In the genomic region with DNA sequence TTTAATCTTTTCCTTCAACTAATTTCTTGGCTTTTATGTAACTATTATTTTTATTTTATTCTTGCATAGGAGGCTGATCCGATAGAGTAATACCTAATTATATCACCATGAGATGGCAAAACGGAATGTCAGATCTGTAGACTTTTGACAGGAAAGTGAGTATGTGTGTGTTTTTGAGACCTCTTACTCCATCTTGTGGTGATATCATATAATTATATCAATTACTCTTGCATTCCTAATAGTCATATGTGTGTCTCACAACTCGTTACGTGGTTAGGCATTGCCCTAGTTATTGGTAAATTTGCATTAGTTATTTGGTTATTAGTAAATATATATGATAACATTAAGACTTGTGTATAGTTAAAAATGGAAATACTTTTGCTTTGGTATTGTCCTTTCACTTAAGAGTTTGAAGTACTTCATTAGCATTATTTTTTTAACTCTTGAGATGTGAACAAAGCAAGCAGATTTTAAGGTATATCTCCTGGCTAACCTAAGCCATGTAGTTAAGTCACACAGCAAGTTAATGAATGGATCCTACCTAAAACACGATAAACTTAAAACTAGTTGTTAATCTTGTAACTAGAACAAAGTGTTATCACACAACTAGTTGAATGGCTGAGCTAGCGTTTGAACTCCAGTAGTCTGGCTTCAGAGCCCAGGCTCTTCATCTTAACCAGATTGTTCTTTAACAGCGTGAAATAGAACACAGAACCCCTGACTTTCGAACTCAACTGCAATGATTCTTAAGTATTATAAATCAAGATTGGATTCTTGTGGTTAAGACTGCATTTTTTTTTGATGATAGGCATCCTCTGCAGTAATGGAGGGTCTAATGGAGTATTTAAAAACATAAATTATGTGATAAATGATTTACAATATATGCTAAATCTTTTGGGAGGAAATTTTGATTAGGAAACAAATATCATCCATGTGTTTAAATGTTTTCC, we compare ENCODE assay signal across 10 cellular contexts.
DNase-seq lines count a peak whose midpoint lies in the region; ATAC-seq and TF ChIP-seq lines count a peak whose summit lies in the region.
"Had no signal": no experiment of that assay in that cellular context is flagged by ENCODE, and none has a peak within 500 bp of the region (broad histone marks: within the 10 kb centered on the region; RNA-seq: fewer than 3 reads in every experiment).

No MANE protein-coding gene starts in this region.

- TF ChIP-seq POLR2A in lower leg skin (IDR thresholded peaks at IDR 0.05), result no peak

- no peaks in the 10 kb centered on the region for H3K4me1 Mint-ChIP-seq in neural progenitor cell
- no peaks in the 10 kb centered on the region for H3K4me1 Mint-ChIP-seq in activated T-helper 2 cell treated with anti-CD3 and anti-CD28 coated beads, Interferon-gamma antibody, Interleukin-2, Interleukin-4, amounts not matched to agents 10 μg/mL and 5 μg/mL and 100 μg/mL, durations not matched to agents 14 hours and 24 hours and 36 hours (ENCODE audit: low read depth)
- H3K4me1 Mint-ChIP-seq: naive thymus-derived CD8-positive, alpha-beta T cell had no signal

- H4K20me1 ChIP-seq in neural progenitor cell (ENCODE audit: low read depth), result no peaks in the 10 kb centered on the region

- H3F3A ChIP-seq in neural progenitor cell (ENCODE audit: low read depth), result no peaks in the 10 kb centered on the region

- no peaks in the 10 kb centered on the region for H3K9me3 Mint-ChIP-seq in neural progenitor cell
- no peaks in the 10 kb centered on the region for H3K9me3 Mint-ChIP-seq in activated T-helper 2 cell treated with anti-CD3 and anti-CD28 coated beads, Interferon-gamma antibody, Interleukin-2, Interleukin-4, amounts not matched to agents 10 μg/mL and 5 μg/mL and 100 μg/mL, durations not matched to agents 14 hours and 24 hours and 36 hours
- H3K9me3 Mint-ChIP-seq: naive thymus-derived CD8-positive, alpha-beta T cell had no signal

- H3K27ac ChIP-seq in neural progenitor cell, result no peak overlapping the region
- H3K27ac ChIP-seq: SJCRH30 had no signal

- 37 to 40% methylated on average over 8 of the region's 8 CpGs for WGBS in lower leg skin, 2 donors

- no peaks in the 10 kb centered on the region for H3K79me2 ChIP-seq in neural progenitor cell (ENCODE audit: low read depth)

- no peak overlapping the region for H3K27ac Mint-ChIP-seq in neural progenitor cell
- no peak overlapping the region for H3K27ac Mint-ChIP-seq in activated T-helper 2 cell treated with anti-CD3 and anti-CD28 coated beads, Interferon-gamma antibody, Interleukin-2, Interleukin-4, amounts not matched to agents 10 μg/mL and 5 μg/mL and 100 μg/mL, durations not matched to agents 14 hours and 24 hours and 36 hours

- no peaks in the 10 kb centered on the region for H3K4me1 ChIP-seq in neural progenitor cell

- DNase-seq in EH (ENCODE audit: low read depth) (peak; percentile 77), MV-4-11 (lab: John Stamatoyannopoulos, UW) (peak; percentile 31), cardiac fibroblast (ENCODE audit: low read depth in 2 of 2) (peak; percentile 68 to 82), neural progenitor cell (ENCODE audit: low spot score) (no peak), lower leg skin (ENCODE audit: low spot score in 2 of 2) (no peak), sciatic nerve (ENCODE audit: low spot score) (no peak)
- DNase-seq in activated T-helper 2 cell treated with anti-CD3 and anti-CD28 coated beads, Interferon-gamma antibody, Interleukin-2, Interleukin-4, amounts not matched to agents 10 μg/mL and 5 μg/mL and 100 μg/mL, durations not matched to agents 14 hours and 24 hours and 36 hours (ENCODE audit: low spot score), result no peak

- no peak overlapping the region for H3K4me3 ChIP-seq in cardiac fibroblast (replicated peaks in 1 of 2; ENCODE audit: low read depth in 2 of 2, low read length in 2 of 2)
- no peak overlapping the region for H3K4me3 ChIP-seq in neural progenitor cell
- H3K4me3 ChIP-seq in lower leg skin (ENCODE audit: low read depth, poor library complexity, severe bottlenecking), result no peak overlapping the region
- H3K4me3 ChIP-seq: SJCRH30 had no signal

- no peaks in the 10 kb centered on the region for H3K9me3 ChIP-seq in neural progenitor cell (ENCODE audit: low read depth)
- H3K9me3 ChIP-seq: SJCRH30 had no signal

- no peaks in the 10 kb centered on the region for H3K36me3 ChIP-seq in neural progenitor cell
- H3K36me3 ChIP-seq: SJCRH30 had no signal

- H3K4me2 ChIP-seq in neural progenitor cell, result no peak overlapping the region

- no peaks in the 10 kb centered on the region for H3K27me3 Mint-ChIP-seq in neural progenitor cell (ENCODE audit: insufficient read depth, low read depth)
- no peaks in the 10 kb centered on the region for H3K27me3 Mint-ChIP-seq in activated T-helper 2 cell treated with anti-CD3 and anti-CD28 coated beads, Interferon-gamma antibody, Interleukin-2, Interleukin-4, amounts not matched to agents 10 μg/mL and 5 μg/mL and 100 μg/mL, durations not matched to agents 14 hours and 24 hours and 36 hours (ENCODE audit: low read depth)
- H3K27me3 Mint-ChIP-seq: naive thymus-derived CD8-positive, alpha-beta T cell had no signal

- no peaks in the 10 kb centered on the region for H3K36me3 Mint-ChIP-seq in neural progenitor cell
- no peaks in the 10 kb centered on the region for H3K36me3 Mint-ChIP-seq in activated T-helper 2 cell treated with anti-CD3 and anti-CD28 coated beads, Interferon-gamma antibody, Interleukin-2, Interleukin-4, amounts not matched to agents 10 μg/mL and 5 μg/mL and 100 μg/mL, durations not matched to agents 14 hours and 24 hours and 36 hours (ENCODE audit: low read depth)
- H3K36me3 Mint-ChIP-seq: naive thymus-derived CD8-positive, alpha-beta T cell had no signal

- intact Hi-C loops in lower leg skin (cut with DNase I; ENCODE audit: low total_unique reads), result no loop called here
- intact Hi-C loops in activated T-helper 2 cell treated with anti-CD3 and anti-CD28 coated beads, Interferon-gamma antibody, Interleukin-2, Interleukin-4, amounts not matched to agents 10 μg/mL and 5 μg/mL and 100 μg/mL, durations not matched to agents 14 hours and 24 hours and 36 hours (cut with micrococcal nuclease), result loop anchor here (2.0 kb wide), 1 partner anchor 30 kb away; no protein-coding TSS in a partner anchor
- intact Hi-C loops in sciatic nerve (cut with DNase I), result no loop called here

- H3K9ac ChIP-seq in neural progenitor cell, result no peak overlapping the region

- H2AFZ ChIP-seq in neural progenitor cell (replicated peaks), result no peak overlapping the region

- TF ChIP-seq CTCF in cardiac fibroblast (IDR thresholded peaks at IDR 0.05; ENCODE audit: low read depth, low read length) (peak; percentile 26), neural progenitor cell (IDR thresholded peaks at IDR 0.05) (peak; percentile 34), lower leg skin (IDR thresholded peaks at IDR 0.05) (no peak)

- ATAC-seq in GM21529 (IDR thresholded peaks at IDR 0.05; ENCODE audit: unreplicated experiment) (peak; percentile 87), sciatic nerve (no peak)
- ATAC-seq: naive thymus-derived CD8-positive, alpha-beta T cell had no signal

- H3K4me3 Mint-ChIP-seq in neural progenitor cell, result no peak overlapping the region
- H3K4me3 Mint-ChIP-seq in activated T-helper 2 cell treated with anti-CD3 and anti-CD28 coated beads, Interferon-gamma antibody, Interleukin-2, Interleukin-4, amounts not matched to agents 10 μg/mL and 5 μg/mL and 100 μg/mL, durations not matched to agents 14 hours and 24 hours and 36 hours (ENCODE audit: low read depth), result no peak overlapping the region
- H3K4me3 Mint-ChIP-seq: naive thymus-derived CD8-positive, alpha-beta T cell had no signal

- no peaks in the 10 kb centered on the region for H3K27me3 ChIP-seq in neural progenitor cell
- H3K27me3 ChIP-seq: SJCRH30 had no signal

Comparison
In these comparisons a context has a peak if more than half of its experiments do, and no peak if none do; other contexts are left out.
1. DNase-seq: peak in EH (single experiment), MV-4-11 (single experiment) and cardiac fibroblast (2 of 2); none in neural progenitor cell (single experiment), lower leg skin (0 of 2), activated T-helper 2 cell treated with anti-CD3 and anti-CD28 coated beads, Interferon-gamma antibody, Interleukin-2, Interleukin-4, amounts not matched to agents 10 μg/mL and 5 μg/mL and 100 μg/mL, durations not matched to agents 14 hours and 24 hours and 36 hours (single experiment) and sciatic nerve (single experiment).
2. CTCF ChIP-seq: peak in cardiac fibroblast (single experiment) and neural progenitor cell (single experiment); none in lower leg skin (0 of 3).